10 cellular contexts compared by ENCODE assay signal in the genomic region with DNA sequence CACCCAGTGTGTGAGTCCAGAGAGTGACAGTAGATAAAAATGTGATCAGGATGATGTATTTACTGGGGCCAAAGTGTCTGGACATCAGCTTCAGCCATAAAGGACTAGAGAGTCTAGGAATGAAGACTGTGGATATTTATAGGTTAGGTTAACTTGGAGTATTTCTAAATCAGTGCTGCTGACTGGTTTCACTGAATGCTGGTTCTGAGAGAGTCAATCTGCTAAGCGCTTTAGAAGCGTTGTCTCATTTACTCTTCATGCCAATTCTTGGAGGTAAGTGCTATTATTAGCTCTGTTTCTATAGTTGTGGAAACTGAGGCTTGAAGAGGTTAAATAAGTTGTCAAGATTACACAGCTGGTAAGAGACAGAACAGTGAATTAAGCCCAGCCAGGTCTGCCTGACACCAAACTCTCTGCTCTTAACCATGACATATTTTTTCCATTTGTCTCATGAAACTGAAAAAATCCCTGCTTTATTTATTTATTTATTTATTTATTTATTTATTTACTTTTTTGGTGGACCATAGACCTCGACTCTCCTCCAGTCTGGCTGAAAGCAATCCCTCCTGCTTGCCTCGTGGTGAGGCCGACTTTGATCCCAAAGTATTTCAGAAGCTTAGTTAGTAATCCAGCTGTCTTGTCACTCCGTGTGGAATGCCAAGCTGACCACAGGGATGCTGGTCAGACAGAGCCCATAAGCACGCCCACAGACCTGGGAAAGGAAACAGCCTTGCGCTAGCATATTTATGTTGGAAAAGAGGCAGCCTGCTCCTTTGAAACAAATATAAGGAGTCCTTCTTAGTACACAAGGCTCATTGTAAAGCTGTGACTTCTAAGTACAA. TPM values are rescaled to one million over a fixed set of nuclear protein-coding genes. Genes with fewer than 3 reads are reported as not detected.
DNase-seq lines count a peak whose midpoint lies in the region; ATAC-seq and TF ChIP-seq lines count a peak whose summit lies in the region.
"Had no signal": no experiment of that assay in that cellular context is flagged by ENCODE, and none has a peak within 500 bp of the region (broad histone marks: within the 10 kb centered on the region; RNA-seq: fewer than 3 reads in every experiment).

No MANE protein-coding gene starts in this region.

- 34% methylated on average over 8 of the region's 8 CpGs for WGBS in hepatocyte (ENCODE audit: low lambda C conversion rate, missing lambda C conversion rate)

- H3K4me2 ChIP-seq in hepatocyte, result peak overlapping the region; percentile 32

- H4K20me1 ChIP-seq in hepatocyte (ENCODE audit: insufficient read depth, poor library complexity, severe bottlenecking), result no peaks in the 10 kb centered on the region

- H3K4me3 Mint-ChIP-seq in HFFc6, result no peak overlapping the region
- H3K4me3 Mint-ChIP-seq: activated naive CD8-positive, alpha-beta T cell had no signal

- peak; percentile 81 for DNase-seq in HFFc6
- DNase-seq in brain pericyte (ENCODE audit: low read depth, low spot score), result peak; percentile 73
- peak; percentile 63 for DNase-seq in hepatocyte (ENCODE audit: low spot score)
- peak; percentile 88 for DNase-seq in stromal cell of bone marrow (ENCODE audit: low read depth)
- DNase-seq in MV-4-11 (lab: John Stamatoyannopoulos, UW), result no peak
- DNase-seq in NCI-H446 treated with DMSO at 0.1 percent for 48 hours (lab: John Stamatoyannopoulos, UW), result no peak
- no peak for DNase-seq in HT-29 (ENCODE audit: low spot score)
- DNase-seq: stimulated activated CD4-positive, alpha-beta T cell treated with anti-CD3 and anti-CD28 coated beads, Interleukin-12 subunit alpha, Interleukin-12 subunit beta, amount 100 ng/mL, for 4 hours had no signal

- H3K9me3 ChIP-seq in hepatocyte (ENCODE audit: low read depth), result no peaks in the 10 kb centered on the region

- ATAC-seq in HG02763 (IDR thresholded peaks at IDR 0.05; ENCODE audit: unreplicated experiment), result no peak

- no peaks in the 10 kb centered on the region for H3K79me2 ChIP-seq in hepatocyte

- no peaks in the 10 kb centered on the region for H3K27me3 ChIP-seq in hepatocyte

- H3K4me3 ChIP-seq in hepatocyte, result no peak overlapping the region

- H3K4me1 Mint-ChIP-seq in HFFc6 (ENCODE audit: low read depth), result peaks cover 20% of the 10 kb centered on the region

- no peaks in the 10 kb centered on the region for H3K4me1 ChIP-seq in hepatocyte (ENCODE audit: insufficient read depth)

- no peak overlapping the region for H2AFZ ChIP-seq in hepatocyte

- 0 out of 2 replicates have a peak overlapping the region, but pooled peaks have one; percentile 11 for H3K27ac Mint-ChIP-seq in HFFc6
- H3K27ac Mint-ChIP-seq: activated naive CD8-positive, alpha-beta T cell had no signal

- no peaks in the 10 kb centered on the region for H3K36me3 ChIP-seq in hepatocyte (replicated peaks; ENCODE audit: insufficient read depth, low read depth)

- H3K36me3 Mint-ChIP-seq in HFFc6 (ENCODE audit: low read depth), result no peaks in the 10 kb centered on the region
- H3K36me3 Mint-ChIP-seq: activated naive CD8-positive, alpha-beta T cell had no signal

- no peak overlapping the region for H3K27ac ChIP-seq in hepatocyte

- no peaks in the 10 kb centered on the region for H3K27me3 Mint-ChIP-seq in HFFc6 (ENCODE audit: insufficient read depth)

- TF ChIP-seq CTCF in HFFc6 (IDR thresholded peaks at IDR 0.05) (no peak), hepatocyte (IDR thresholded peaks at IDR 0.05; ENCODE audit: poor library complexity) (no peak)

- no peaks in the 10 kb centered on the region for H3K9me2 ChIP-seq in hepatocyte (replicated peaks; ENCODE audit: insufficient read depth)

- no peaks in the 10 kb centered on the region for H3K9me3 Mint-ChIP-seq in HFFc6

RNA-seq across cellular contexts. Expression of gene NTMT2, which starts 16.8 kb away (rescaled TPM):
- total RNA-seq in HFFc6 (2021; fragmentation: NEBNext Ultra II Directional; extraction: Animal tissue kit (Norgen Biotek cat#: 25700)), result not detected
- total RNA-seq in hepatocyte, result not detected in 2 replicates
- not detected in 2 replicates for polyA plus RNA-seq in hepatocyte
- not detected in 2 replicates for total RNA-seq in HT-29 (2014; rRNA removed; shearing (Covaris generic))

Comparison
In these comparisons a context has a peak if more than half of its experiments do, and no peak if none do; other contexts are left out.
1. DNase-seq: peak in HFFc6 (single experiment), brain pericyte (single experiment), hepatocyte (single experiment) and stromal cell of bone marrow (single experiment); none in MV-4-11 (single experiment), NCI-H446 treated with DMSO at 0.1 percent for 48 hours (single experiment) and HT-29 (single experiment).